Comparison of ENCODE assay signal across 27 cellular contexts in the genomic region with DNA sequence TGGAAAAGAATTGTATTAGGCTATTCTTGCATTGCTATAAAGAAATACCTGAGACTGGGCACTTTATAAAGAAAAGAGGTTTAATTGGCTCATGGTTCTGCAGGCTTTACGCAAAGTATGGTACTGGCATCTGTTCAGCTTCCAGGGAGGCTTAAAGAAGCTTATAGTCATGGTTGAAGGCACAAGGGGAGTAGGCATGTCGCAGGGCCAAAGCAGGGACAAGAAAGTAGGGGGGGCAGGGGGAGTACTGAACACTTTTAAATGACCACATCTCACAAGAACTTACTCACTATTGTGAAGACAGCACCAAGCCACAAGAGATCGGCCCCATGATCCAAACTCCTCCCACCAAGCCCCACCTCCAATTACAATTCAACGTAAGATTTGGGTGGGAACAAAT.
"Had no signal": no experiment of that assay in that cellular context is flagged by ENCODE, and none has a peak within 500 bp of the region (broad histone marks: within the 10 kb centered on the region; RNA-seq: fewer than 3 reads in every experiment).

No MANE protein-coding gene starts in this region.

- FAIRE-seq: bronchial epithelial cell, TTC549 had no signal

- DNase-seq: activated CD4-positive, alpha-beta memory T cell treated with anti-CD3 and anti-CD28 coated beads, Interleukin-2, amount 10 ng/mL, durations not matched to agents 7 days and 5 days; activated CD4-positive, alpha-beta T cell treated with anti-CD3 and anti-CD28 coated beads for 1 hour; activated CD4-positive, alpha-beta T cell treated with anti-CD3 and anti-CD28 coated beads for 36 hours; activated CD4-positive, alpha-beta T cell treated with anti-CD3 and anti-CD28 coated beads for 48 hours; activated CD4-positive, alpha-beta T cell treated with anti-CD3 and anti-CD28 coated beads, Interleukin-2, amount 10 ng/mL, durations not matched to agents 7 days and 5 days; activated CD4-positive, alpha-beta T cell treated with anti-CD3 and anti-CD28 coated beads, Interleukin-2, amount 50 U/mL, for 48 hours; activated CD4-positive, CD25-positive, alpha-beta regulatory T cell; activated CD8-positive, alpha-beta memory T cell treated with anti-CD3 and anti-CD28 coated beads for 24 hours; activated CD8-positive, alpha-beta memory T cell treated with anti-CD3 and anti-CD28 coated beads, Interleukin-2, amount 10 ng/mL, durations not matched to agents 7 days and 5 days; activated CD8-positive, alpha-beta memory T cell treated with anti-CD3 and anti-CD28 coated beads, Interleukin-2, amount 50 U/mL, for 48 hours; activated CD8-positive, alpha-beta T cell treated with anti-CD3 and anti-CD28 coated beads, Interleukin-2, amount 10 ng/mL, durations not matched to agents 7 days and 5 days; activated effector memory CD4-positive, alpha-beta T cell treated with Interleukin-2 at 50 U/mL for 16 hours; activated gamma-delta T cell; activated naive CD4-positive, alpha-beta T cell treated with anti-CD3 and anti-CD28 coated beads, Interleukin-2, amount 10 ng/mL, durations not matched to agents 7 days and 5 days; activated naive CD4-positive, alpha-beta T cell treated with Interleukin-2 at 50 U/mL for 16 hours; activated naive CD8-positive, alpha-beta T cell treated with anti-CD3 and anti-CD28 coated beads, Interleukin-2, amount 10 ng/mL, durations not matched to agents 7 days and 5 days; activated naive CD8-positive, alpha-beta T cell treated with anti-CD3 and anti-CD28 coated beads, Interleukin-2, amount 50 U/mL, for 24 hours; activated T-cell treated with anti-CD3 and anti-CD28 coated beads, Interleukin-2, amount 50 U/mL, for 24 hours; activated T-cell treated with anti-CD3 and anti-CD28 coated beads, Interleukin-2, amount 50 U/mL, for 48 hours; amygdala; anterior cingulate cortex; caudate nucleus; cerebellar nuclear complex; T-helper 2 cell; T-helper 9 cell had no signal
